1 cellular context compared by ENCODE assay signal in the genomic region with DNA sequence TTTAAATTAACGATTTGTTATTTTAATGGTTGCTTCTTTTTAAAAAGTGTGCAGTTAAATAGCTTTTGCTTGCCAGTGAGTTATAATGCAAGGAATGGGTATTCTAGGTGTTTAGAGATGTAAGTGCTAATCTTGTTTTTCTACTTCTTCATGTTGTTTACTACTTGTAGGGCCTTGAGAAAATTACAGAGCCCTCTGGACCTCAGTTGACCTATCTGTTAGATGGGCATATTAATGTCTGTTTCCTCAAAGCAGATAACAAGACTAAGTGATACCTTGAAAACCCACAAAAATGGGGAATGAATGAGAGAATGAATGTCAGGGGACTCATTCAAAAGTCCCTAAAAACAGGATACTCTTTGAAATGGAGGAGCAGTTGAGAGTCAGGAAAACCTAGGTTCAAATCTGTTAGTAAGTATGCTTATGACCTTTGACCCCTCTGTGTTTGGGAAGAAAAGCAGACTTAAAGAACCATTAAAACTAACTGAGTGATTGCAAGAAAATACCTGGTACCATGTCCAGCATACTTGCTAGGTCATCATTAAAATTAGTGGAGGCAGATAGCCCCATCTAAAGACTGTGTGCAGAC.
TF ChIP-seq lines count a peak whose summit lies in the region.

No MANE protein-coding gene starts in this region.

TF ChIP-seq in GM12878, 131 proteins besides CTCF, POLR2A, EP300 and RAD21 (continued from another document):
- TF ChIP-seq, protein P1, sequence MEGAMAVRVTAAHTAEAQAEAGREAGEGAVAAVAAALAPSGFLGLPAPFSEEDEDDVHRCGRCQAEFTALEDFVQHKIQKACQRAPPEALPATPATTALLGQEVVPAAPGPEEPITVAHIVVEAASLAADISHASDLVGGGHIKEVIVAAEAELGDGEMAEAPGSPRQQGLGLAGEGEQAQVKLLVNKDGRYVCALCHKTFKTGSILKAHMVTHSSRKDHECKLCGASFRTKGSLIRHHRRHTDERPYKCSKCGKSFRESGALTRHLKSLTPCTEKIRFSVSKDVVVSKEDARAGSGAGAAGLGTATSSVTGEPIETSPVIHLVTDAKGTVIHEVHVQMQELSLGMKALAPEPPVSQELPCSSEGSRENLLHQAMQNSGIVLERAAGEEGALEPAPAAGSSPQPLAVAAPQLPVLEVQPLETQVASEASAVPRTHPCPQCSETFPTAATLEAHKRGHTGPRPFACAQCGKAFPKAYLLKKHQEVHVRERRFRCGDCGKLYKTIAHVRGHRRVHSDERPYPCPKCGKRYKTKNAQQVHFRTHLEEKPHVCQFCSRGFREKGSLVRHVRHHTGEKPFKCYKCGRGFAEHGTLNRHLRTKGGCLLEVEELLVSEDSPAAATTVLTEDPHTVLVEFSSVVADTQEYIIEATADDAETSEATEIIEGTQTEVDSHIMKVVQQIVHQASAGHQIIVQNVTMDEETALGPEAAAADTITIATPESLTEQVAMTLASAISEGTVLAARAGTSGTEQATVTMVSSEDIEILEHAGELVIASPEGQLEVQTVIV (IDR thresholded peaks at IDR 0.05; ENCODE audit: borderline replicate concordance, partially characterized antibody) = no peak
- peak; percentile 22 for TF ChIP-seq NR2C1 (IDR thresholded peaks at IDR 0.05)
- TF ChIP-seq SMC3 (IDR thresholded peaks at IDR 0.05; ENCODE audit: borderline replicate concordance, low read length) = no peak
TF ChIP-seq in GM12878: peak in this region for 1.
